ENCODE assay signal across 8 cellular contexts in the genomic region with DNA sequence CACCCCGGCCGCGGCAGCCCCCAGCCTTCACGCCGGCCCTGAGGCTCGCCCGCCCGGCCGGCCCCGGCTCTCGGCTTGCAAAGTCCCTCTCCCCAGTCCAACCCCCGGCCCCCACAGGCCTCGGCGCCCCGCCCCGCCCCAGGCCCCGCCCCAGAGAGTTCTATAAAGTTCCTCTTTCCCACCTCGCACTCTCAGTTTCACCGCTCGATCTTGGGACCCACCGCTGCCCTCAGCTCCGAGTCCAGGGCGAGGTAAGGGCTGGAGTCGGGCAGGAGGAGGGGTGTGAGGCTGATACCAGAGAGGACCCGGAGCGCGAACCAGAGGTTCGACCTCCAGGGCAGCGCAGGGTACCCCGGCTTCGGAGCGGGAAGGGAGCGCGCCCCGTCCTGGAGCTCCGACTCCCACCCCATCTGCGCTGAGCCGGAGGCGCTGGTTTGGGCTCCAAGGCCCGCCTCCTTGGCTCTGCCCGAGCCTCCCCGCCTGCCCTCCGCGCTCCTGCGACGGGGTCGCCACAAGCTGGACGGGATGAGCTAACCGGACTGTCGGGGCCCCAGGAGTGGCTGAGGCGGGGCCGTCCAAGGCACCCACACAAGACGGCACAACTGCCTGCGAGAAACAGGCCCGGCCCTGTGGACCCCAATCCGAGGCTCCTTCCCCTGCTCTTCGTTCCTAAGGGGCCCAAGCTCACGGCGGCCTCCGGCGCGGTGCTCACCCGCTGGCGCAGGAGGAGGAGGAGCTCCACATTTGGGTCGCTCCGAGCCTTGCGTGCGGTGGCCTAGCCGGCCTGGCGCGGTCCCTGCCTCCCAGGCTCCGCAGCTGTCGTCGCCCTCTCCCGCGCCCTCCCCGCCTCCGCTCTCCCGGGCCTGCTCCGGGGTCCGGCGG. TPM values are rescaled to one million over a fixed set of nuclear protein-coding genes. Genes with fewer than 3 reads are reported as not detected.
DNase-seq lines count a peak whose midpoint lies in the region; ATAC-seq and TF ChIP-seq lines count a peak whose summit lies in the region.

A gene (plus strand): TSS at position 194 of the 882 bp plus-strand sequence. CDS start 1,401 bp downstream, outside the sequence.

- DNase-seq in GM13977 (ENCODE audit: low spot score) (peak; percentile 95), testis (peak; percentile 55), NCI-H510A (lab: John Stamatoyannopoulos, UW) (no peak), PC-9 (no peak)
- peak; percentile 65 for DNase-seq in activated CD4-positive, CD25-positive, alpha-beta regulatory T cell treated with anti-CD3 and anti-CD28 coated beads, Interleukin-2, amount 50 U/mL, for 16 hours (ENCODE audit: low read depth, low spot score)
- peak; percentile 28 for DNase-seq in effector CD8-positive, alpha-beta T cell (lab: John Stamatoyannopoulos, UW)
- peak; percentile 71 for DNase-seq in natural killer cell treated with Interleukin-12 subunit alpha and Interleukin-12 subunit beta and Interleukin-15 and Interleukin-18, amount 100 ng/mL, for 72 hours (ENCODE audit: low spot score)

- H3K36me3 Mint-ChIP-seq in natural killer cell treated with Interleukin-12 subunit alpha and Interleukin-12 subunit beta and Interleukin-15 and Interleukin-18, amount 100 ng/mL, for 72 hours: peaks cover 20% of the 10 kb centered on the region

- peaks cover 43 to 52% of the 10 kb centered on the region in 2 donors for H3K4me1 Mint-ChIP-seq in natural killer cell treated with Interleukin-12 subunit alpha and Interleukin-12 subunit beta and Interleukin-15 and Interleukin-18, amount 100 ng/mL, for 72 hours (ENCODE audit: low read depth in 2 of 2)

- H2AFZ ChIP-seq in PC-9: no peak within 1 kb of the TSS

- H3K36me3 ChIP-seq in testis (ENCODE audit: low read depth, missing control alignments) (no peaks in the 10 kb centered on the region), PC-9 (ENCODE audit: low read depth) (no peaks in the 10 kb centered on the region)

- no peaks in the 10 kb centered on the region for H3K9me3 ChIP-seq in testis
- H3K9me3 ChIP-seq in PC-9 (ENCODE audit: insufficient read depth, low read depth): no peaks in the 10 kb centered on the region

- peak; percentile 54 for ATAC-seq in HG02678 (IDR thresholded peaks at IDR 0.05; ENCODE audit: unreplicated experiment)
- peak; percentile 75 to 82 for ATAC-seq in natural killer cell treated with Interleukin-12 subunit alpha and Interleukin-12 subunit beta and Interleukin-15 and Interleukin-18, amount 100 ng/mL, for 72 hours

- no peaks in the 10 kb centered on the region for H3K79me2 ChIP-seq in PC-9 (ENCODE audit: low read depth)

- peaks cover 6% of the 10 kb centered on the region for H3K4me1 ChIP-seq in testis
- H3K4me1 ChIP-seq in PC-9 (replicated peaks; ENCODE audit: insufficient read depth): no peaks in the 10 kb centered on the region

- TF ChIP-seq CTCF in GM13977 (IDR thresholded peaks at IDR 0.05; ENCODE audit: extremely low read depth, insufficient read depth, missing control alignments) (no peak), testis (IDR thresholded peaks at IDR 0.05) (no peak), PC-9 (conservative IDR thresholded peaks at IDR 0.05) (no peak)

- H3K27ac ChIP-seq in testis (no peak within 1 kb of the TSS), PC-9 (no peak within 1 kb of the TSS)

- H3K27me3 Mint-ChIP-seq in natural killer cell treated with Interleukin-12 subunit alpha and Interleukin-12 subunit beta and Interleukin-15 and Interleukin-18, amount 100 ng/mL, for 72 hours: peaks cover 13 to 21% of the 10 kb centered on the region in 2 donors

- BruUV-seq in PC-9 (replicated peaks; lab: Mats Ljungman, UMichigan): no TSS peak

- peak within 1 kb of the TSS; percentile 84 to 85 for H3K27ac Mint-ChIP-seq in natural killer cell treated with Interleukin-12 subunit alpha and Interleukin-12 subunit beta and Interleukin-15 and Interleukin-18, amount 100 ng/mL, for 72 hours

- no peaks in the 10 kb centered on the region for H4K20me1 ChIP-seq in PC-9 (ENCODE audit: insufficient read depth)

- H3K4me3 ChIP-seq in testis (peak within 1 kb of the TSS; percentile 15 to 61), PC-9 (no peak within 1 kb of the TSS)

- no peaks in the 10 kb centered on the region for H3K9me3 Mint-ChIP-seq in natural killer cell treated with Interleukin-12 subunit alpha and Interleukin-12 subunit beta and Interleukin-15 and Interleukin-18, amount 100 ng/mL, for 72 hours

- H3F3A ChIP-seq in PC-9 (ENCODE audit: insufficient read depth, low read depth): no peaks in the 10 kb centered on the region

- 0 to 1% methylated on average over 1 to 69 of the region's 82 CpGs for WGBS in testis, 2 donors

- CTCF ChIA-PET in PC-9 (lab: Charles Lee): no interaction called here

- POLR2A ChIA-PET in PC-9 (lab: Charles Lee; ENCODE audit: unreplicated experiment): interaction anchor here (0.7 kb wide), 1 partner anchor 156 kb away, joined by 3 read pairs; no protein-coding TSS in a partner anchor

- no peaks in the 10 kb centered on the region for H3K9me2 ChIP-seq in PC-9 (ENCODE audit: insufficient read depth)

- peak within 1 kb of the TSS; percentile 86 for H3K4me3 Mint-ChIP-seq in natural killer cell treated with Interleukin-12 subunit alpha and Interleukin-12 subunit beta and Interleukin-15 and Interleukin-18, amount 100 ng/mL, for 72 hours

- H3K4me2 ChIP-seq in PC-9: no peak within 1 kb of the TSS

- H3K27me3 ChIP-seq in testis: no peaks in the 10 kb centered on the region
- H3K27me3 ChIP-seq in PC-9 (ENCODE audit: insufficient read depth, low read depth): peaks cover 43% of the 10 kb centered on the region; the same call in 1 of the 2 replicates

- TF ChIP-seq POLR2A in testis (IDR thresholded peaks at IDR 0.05): no peak

- intact Hi-C loops in testis (cut with DNase I; ENCODE audit: low total_unique reads) (no loop called here), PC-9 (cut with micrococcal nuclease; ENCODE audit: unreplicated experiment) (no loop called here)

- in situ Hi-C loops in GM13977 (cut with MboI; ENCODE audit: low pct_unique_long_range_greater_than_20kb, low sequenced_read_pairs, unreplicated experiment): no loop called here

RNA-seq across cellular contexts. Expression of the gene that starts here (rescaled TPM):
- 100 to 1,000 TPM; 112 to 388 TPM for total RNA-seq in natural killer cell treated with Interleukin-12 subunit alpha and Interleukin-12 subunit beta and Interleukin-15 and Interleukin-18, amount 100 ng/mL, for 72 hours
- 1 to 10 TPM; 3.7 to 7.4 TPM for total RNA-seq in testis
- 1.8 TPM for polyA plus RNA-seq in testis (ENCODE audit: insufficient read depth, low read depth, low replicate concordance)
- total RNA-seq in PC-9 (2021): not detected in 2 replicates

Comparison
In these comparisons a context has a peak if more than half of its experiments do, and no peak if none do; other contexts are left out.
1. RNA of the gene that starts here (total RNA-seq): 112 to 388 TPM in natural killer cell treated with Interleukin-12 subunit alpha and Interleukin-12 subunit beta and Interleukin-15 and Interleukin-18, amount 100 ng/mL, for 72 hours; 3.7 to 7.4 TPM in testis and not detected in PC-9; every median in the first group is over 10 times any median in the second.
2. DNase-seq: peak in GM13977 (single experiment), activated CD4-positive, CD25-positive, alpha-beta regulatory T cell treated with anti-CD3 and anti-CD28 coated beads, Interleukin-2, amount 50 U/mL, for 16 hours (single experiment), effector CD8-positive, alpha-beta T cell (single experiment), natural killer cell treated with Interleukin-12 subunit alpha and Interleukin-12 subunit beta and Interleukin-15 and Interleukin-18, amount 100 ng/mL, for 72 hours (single experiment) and testis (single experiment); none in NCI-H510A (single experiment) and PC-9 (0 of 2).